ENCODE assay signal across 28 cellular contexts in genomic region chr17:35192708-35193107, GRCh38. TPM values are rescaled to one million over a fixed set of nuclear protein-coding genes. Genes with fewer than 3 reads are reported as not detected.
DNase-seq lines count a peak whose midpoint lies in the region; ATAC-seq and TF ChIP-seq lines count a peak whose summit lies in the region.
"Had no signal": no experiment of that assay in that cellular context is flagged by ENCODE, and none has a peak within 500 bp of the region (broad histone marks: within the 10 kb centered on the region; RNA-seq: fewer than 3 reads in every experiment).

No MANE protein-coding gene starts in this region.

- POLR2A ChIA-PET in CD4-positive, alpha-beta T cell (lab: Charles Lee) = no interaction called here

- no peak for TF ChIP-seq CTCF in CD4-positive, alpha-beta T cell (IDR thresholded peaks at IDR 0.05)
- TF ChIP-seq CTCF in glutamatergic neuron (IDR thresholded peaks at IDR 0.05; ENCODE audit: partially characterized antibody, unreplicated experiment) = no peak

- peaks cover 59% of the 10 kb centered on the region for H3K4me1 Mint-ChIP-seq in CD4-positive, alpha-beta T cell (ENCODE audit: low read depth)
- H3K4me1 Mint-ChIP-seq in activated T-cell treated with anti-CD3 and anti-CD28 coated beads, Interleukin-2, amount 50 U/mL, for 4 hours (ENCODE audit: low read depth) = peaks cover 38% of the 10 kb centered on the region
- H3K4me1 Mint-ChIP-seq in glutamatergic neuron (ENCODE audit: low read depth, unreplicated experiment) = no peaks in the 10 kb centered on the region
- H3K4me1 Mint-ChIP-seq: stimulated activated naive B cell treated with anti-CD40 and anti-IgM and Interleukin-4, amounts not matched to agents 10 μg/mL and 1 μg/mL and 100 μg/mL, for 72 hours had no signal

- H3K9me3 Mint-ChIP-seq in CD4-positive, alpha-beta T cell = peaks cover 3% of the 10 kb centered on the region
- no peaks in the 10 kb centered on the region for H3K9me3 Mint-ChIP-seq in activated T-cell treated with anti-CD3 and anti-CD28 coated beads, Interleukin-2, amount 50 U/mL, for 4 hours
- peaks cover 14% of the 10 kb centered on the region for H3K9me3 Mint-ChIP-seq in glutamatergic neuron (ENCODE audit: unreplicated experiment)

- peak; percentile 54 for ATAC-seq in CD4-positive, alpha-beta T cell (ENCODE audit: poor library complexity)
- ATAC-seq in activated T-cell treated with anti-CD3 and anti-CD28 coated beads, Interleukin-2, amount 50 U/mL, for 4 hours = peak in 1 of 2 donors; percentile 41
- ATAC-seq in HG02938 (IDR thresholded peaks at IDR 0.05; ENCODE audit: unreplicated experiment) = no peak
- ATAC-seq: PC-3; sciatic nerve; stimulated activated naive B cell treated with anti-CD40 and anti-IgM and Interleukin-4, amounts not matched to agents 10 μg/mL and 1 μg/mL and 100 μg/mL, for 72 hours had no signal

- intact Hi-C loops in CD4-positive, alpha-beta T cell (cut with DNase I, micrococcal nuclease) = no loop called here

- CTCF ChIA-PET in CD4-positive, alpha-beta T cell (lab: Charles Lee) = interaction anchor here (0.7 to 1.8 kb wide), 2 partner anchors 27 to 42 kb away, joined by 3 read pairs; no protein-coding TSS in a partner anchor

- H3K27ac Mint-ChIP-seq in CD4-positive, alpha-beta T cell = peak overlapping the region; percentile 72
- H3K27ac Mint-ChIP-seq in glutamatergic neuron (ENCODE audit: unreplicated experiment) = peak overlapping the region; percentile 62
- H3K27ac Mint-ChIP-seq: activated CD4-positive, alpha-beta memory T cell treated with anti-CD3 and anti-CD28 coated beads for 36 hours; stimulated activated naive B cell treated with anti-CD40 and anti-IgM and Interleukin-4, amounts not matched to agents 10 μg/mL and 1 μg/mL and 100 μg/mL, for 72 hours had no signal

- H3K9me3 ChIP-seq in CD4-positive, alpha-beta T cell (ENCODE audit: control insufficient read depth, low read length) = no peaks in the 10 kb centered on the region
- H3K9me3 ChIP-seq: prostate gland, thyroid gland had no signal

- peaks cover 4% of the 10 kb centered on the region for H3K36me3 Mint-ChIP-seq in CD4-positive, alpha-beta T cell (ENCODE audit: low read depth)
- no peaks in the 10 kb centered on the region for H3K36me3 Mint-ChIP-seq in activated T-cell treated with anti-CD3 and anti-CD28 coated beads, Interleukin-2, amount 50 U/mL, for 4 hours (ENCODE audit: insufficient read depth)
- peaks cover 23% of the 10 kb centered on the region for H3K36me3 Mint-ChIP-seq in glutamatergic neuron (ENCODE audit: unreplicated experiment)
- H3K36me3 Mint-ChIP-seq: activated CD4-positive, alpha-beta memory T cell treated with anti-CD3 and anti-CD28 coated beads for 36 hours had no signal

- no peak overlapping the region for H3K27ac ChIP-seq in CD4-positive, alpha-beta T cell (ENCODE audit: low read depth, low read length)
- H3K27ac ChIP-seq: brain microvascular endothelial cell, prostate gland, thyroid gland, WERI-Rb-1 had no signal

- H3K27me3 Mint-ChIP-seq in CD4-positive, alpha-beta T cell = no peaks in the 10 kb centered on the region
- H3K27me3 Mint-ChIP-seq in activated T-cell treated with anti-CD3 and anti-CD28 coated beads, Interleukin-2, amount 50 U/mL, for 4 hours (ENCODE audit: low read depth) = no peaks in the 10 kb centered on the region
- H3K27me3 Mint-ChIP-seq in glutamatergic neuron (ENCODE audit: unreplicated experiment) = no peaks in the 10 kb centered on the region
- H3K27me3 Mint-ChIP-seq: activated CD4-positive, alpha-beta memory T cell treated with anti-CD3 and anti-CD28 coated beads for 36 hours had no signal

- H3K4me3 Mint-ChIP-seq in CD4-positive, alpha-beta T cell = peak overlapping the region; percentile 28
- no peak overlapping the region for H3K4me3 Mint-ChIP-seq in activated T-cell treated with anti-CD3 and anti-CD28 coated beads, Interleukin-2, amount 50 U/mL, for 4 hours
- no peak overlapping the region for H3K4me3 Mint-ChIP-seq in glutamatergic neuron (ENCODE audit: unreplicated experiment)
- H3K4me3 Mint-ChIP-seq: activated CD4-positive, alpha-beta memory T cell treated with anti-CD3 and anti-CD28 coated beads for 36 hours; stimulated activated naive B cell treated with anti-CD40 and anti-IgM and Interleukin-4, amounts not matched to agents 10 μg/mL and 1 μg/mL and 100 μg/mL, for 72 hours had no signal

- H3K27me3 ChIP-seq in CD4-positive, alpha-beta T cell (ENCODE audit: control insufficient read depth, insufficient read depth, low read length) = no peaks in the 10 kb centered on the region
- H3K27me3 ChIP-seq: brain microvascular endothelial cell, thyroid gland had no signal

- DNase-seq in activated CD8-positive, alpha-beta memory T cell treated with anti-CD3 and anti-CD28 coated beads, Interleukin-2, amount 50 U/mL, for 4 hours = peak; percentile 59
- no peak for DNase-seq in activated CD8-positive, alpha-beta memory T cell treated with anti-CD3 and anti-CD28 coated beads for 24 hours
- DNase-seq in CD4-positive, alpha-beta T cell = peak in 3 of 10 experiments; percentile 22 to 52 (median 36)
- DNase-seq in activated T-cell treated with anti-CD3 and anti-CD28 coated beads, Interleukin-2, amount 50 U/mL, for 4 hours = peak; percentile 40
- no peak for DNase-seq in glutamatergic neuron
- no peak for DNase-seq in dedifferentiated amniotic fluid mesenchymal stem cell (ENCODE audit: extremely low spot score)
- DNase-seq in stimulated activated CD4-positive, alpha-beta T cell treated with anti-CD3 and anti-CD28 coated beads, Interleukin-15, amount 100 ng/mL, for 24 hours = no peak
- DNase-seq: activated CD4-positive, alpha-beta memory T cell treated with anti-CD3 and anti-CD28 coated beads for 36 hours; brain microvascular endothelial cell; NCI-H1048; NCI-H1694 treated with DMSO at 0.1 percent for 48 hours; NCI-H2171; NCI-H510A; PC-3; Right ventricle myocardium superior; stimulated activated CD4-positive, alpha-beta T cell treated with anti-CD3 and anti-CD28 coated beads, Interleukin-12 subunit alpha, Interleukin-12 subunit beta, amount 100 ng/mL, for 4 hours; stimulated activated CD4-positive, alpha-beta T cell treated with anti-CD3 and anti-CD28 coated beads, Interleukin-4, amount 100 ng/mL, for 24 hours; stimulated activated naive B cell treated with anti-CD40 and anti-IgM and Interleukin-4, amounts not matched to agents 10 μg/mL and 1 μg/mL and 100 μg/mL, for 72 hours; T-helper 9 cell; thyroid gland; WERI-Rb-1 had no signal

RNA-seq across cellular contexts. Expression of gene SLC35G3, which starts 1.5 kb away (rescaled TPM):
- not detected for total RNA-seq in CD4-positive, alpha-beta T cell
- not detected for total RNA-seq in activated T-cell treated with anti-CD3 and anti-CD28 coated beads, Interleukin-2, amount 50 U/mL, for 4 hours
- not detected for total RNA-seq in glutamatergic neuron (ENCODE audit: unreplicated experiment)
- total RNA-seq: activated CD4-positive, alpha-beta memory T cell treated with anti-CD3 and anti-CD28 coated beads for 36 hours; epithelial cell of proximal tubule; G401; H4; liver; PC-3; Right ventricle myocardium superior; sciatic nerve; thyroid gland had no signal

RNA-seq across cellular contexts. Expression of gene UNC45B, which starts 45.1 kb away (rescaled TPM):
- under 1 TPM; 0.11 to 0.20 TPM for total RNA-seq in CD4-positive, alpha-beta T cell
- total RNA-seq in activated T-cell treated with anti-CD3 and anti-CD28 coated beads, Interleukin-2, amount 50 U/mL, for 4 hours = not detected
- 2.2 TPM for total RNA-seq in glutamatergic neuron (ENCODE audit: unreplicated experiment)
- total RNA-seq: epithelial cell of proximal tubule, G401, H4, PC-3, thyroid gland had no signal

RNA-seq across cellular contexts. Expression of gene SLFN5, which starts 50.2 kb away (rescaled TPM):
- total RNA-seq in CD4-positive, alpha-beta T cell = 10 to 100 TPM; 28.5 to 32.7 TPM
- total RNA-seq in activated T-cell treated with anti-CD3 and anti-CD28 coated beads, Interleukin-2, amount 50 U/mL, for 4 hours = 10 to 100 TPM in 1 of 3 donors, 1 to 10 TPM in 2; 5.2 to 16.2 (median 8.0) TPM
- total RNA-seq in glutamatergic neuron (ENCODE audit: unreplicated experiment) = 16.8 TPM

RNA-seq across cellular contexts. Expression of gene NLE1, which starts 50.6 kb away (rescaled TPM):
- total RNA-seq in CD4-positive, alpha-beta T cell = 1 to 10 TPM; 8.9 to 9.5 TPM
- total RNA-seq in activated T-cell treated with anti-CD3 and anti-CD28 coated beads, Interleukin-2, amount 50 U/mL, for 4 hours = 10 to 100 TPM; 72.8 to 85.7 (median 85.3) TPM
- 9.1 TPM for total RNA-seq in glutamatergic neuron (ENCODE audit: unreplicated experiment)

Comparison
In these comparisons a context has a peak if more than half of its experiments do, and no peak if none do; other contexts are left out.
1. DNase-seq: peak in activated CD8-positive, alpha-beta memory T cell treated with anti-CD3 and anti-CD28 coated beads, Interleukin-2, amount 50 U/mL, for 4 hours (single experiment) and activated T-cell treated with anti-CD3 and anti-CD28 coated beads, Interleukin-2, amount 50 U/mL, for 4 hours (single experiment); none in activated CD8-positive, alpha-beta memory T cell treated with anti-CD3 and anti-CD28 coated beads for 24 hours (single experiment), glutamatergic neuron (single experiment), dedifferentiated amniotic fluid mesenchymal stem cell (single experiment) and stimulated activated CD4-positive, alpha-beta T cell treated with anti-CD3 and anti-CD28 coated beads, Interleukin-15, amount 100 ng/mL, for 24 hours (single experiment).